ENCODE assay signal across 24 cellular contexts in genomic region chr9:7056237-7056636, GRCh38.
DNase-seq lines count a peak whose midpoint lies in the region; ATAC-seq, FAIRE-seq and TF ChIP-seq lines count a peak whose summit lies in the region.
"Had no signal": no experiment of that assay in that cellular context is flagged by ENCODE, and none has a peak within 500 bp of the region (broad histone marks: within the 10 kb centered on the region; RNA-seq: fewer than 3 reads in every experiment).

No MANE protein-coding gene starts in this region.

- no peaks in the 10 kb centered on the region for H3K9me1 ChIP-seq in K562 (ENCODE audit: control insufficient read depth, insufficient read depth, low read length)

- BruUV-seq in K562 (replicated peaks; lab: Mats Ljungman, UMichigan), result no TSS peak

- H3K4me3 ChIP-seq in cardiac muscle cell (no peak overlapping the region), heart right ventricle (no peak overlapping the region), K562 (no peak overlapping the region)
- H3K4me3 ChIP-seq: A549; BLaER1 treated with 17β-estradiol and CSF1 and Interleukin-3, amounts not matched to agents 10 nM and 100 nM; GM12878; GM23338 had no signal

- no peak for DNase-seq in cardiac muscle cell (ENCODE audit: low read depth in 1 of 2, low spot score in 1 of 2)
- DNase-seq in heart right ventricle, result no peak
- DNase-seq in K562 (ENCODE audit: extremely low read depth in 1 of 4, low spot score in 3 of 4), result no peak
- DNase-seq in left kidney (ENCODE audit: low read depth, low spot score), result peak; percentile 34
- no peak for DNase-seq in stimulated activated CD8-positive, alpha-beta memory T cell treated with anti-CD3 and anti-CD28 coated beads, Interleukin-4, amount 100 ng/mL, for 48 hours
- no peak for DNase-seq in middle frontal gyrus (ENCODE audit: extremely low spot score, low spot score)
- no peak for DNase-seq in NCI-H1436 (lab: John Stamatoyannopoulos, UW)
- DNase-seq: 8988T; ACHN; AML-193; BE2C; CD4-positive, alpha-beta T cell; CD8-positive, alpha-beta memory T cell; DMS 273 treated with DMSO at 0.1 percent for 48 hours; DMS79; EL; GDM1; H9 had no signal

- no peak for TF ChIP-seq POLR2A in K562 (conservative IDR thresholded peaks at IDR 0.05)

- H3K4me1 ChIP-seq in cardiac muscle cell (ENCODE audit: low read depth), result peaks cover 46% of the 10 kb centered on the region
- H3K4me1 ChIP-seq in heart right ventricle, result peaks cover 0 to 9% (median 0%) of the 10 kb centered on the region in 9 donors
- H3K4me1 ChIP-seq in K562 (replicated peaks in 1 of 2; ENCODE audit: control insufficient read depth in 2 of 2, insufficient read depth in 2 of 2, low read length in 2 of 2), result peaks cover 0 to 8% of the 10 kb centered on the region in 2 experiments; a peak in 3 of 5 replicates
- H3K4me1 ChIP-seq: A549; BLaER1 treated with 17β-estradiol and CSF1 and Interleukin-3, amounts not matched to agents 10 nM and 100 nM had no signal

- H2AFZ ChIP-seq in K562 (ENCODE audit: low read depth, low read length), result no peak overlapping the region
- H2AFZ ChIP-seq: GM23338 had no signal

- WGBS in heart right ventricle, 2 donors, result 70 to 84% methylated on average over 1 of the region's 1 CpG
- WGBS in K562 (ENCODE audit: insufficient coverage, low coverage, missing lambda C conversion rate), result 10% methylated on average over 1 of the region's 1 CpG

- H3K27ac ChIP-seq in cardiac muscle cell (peak overlapping the region; percentile 80), heart right ventricle (no peak overlapping the region), K562 (ENCODE audit: extremely low read depth, low read depth, low read length) (no peak overlapping the region)
- H3K27ac ChIP-seq: A549; BLaER1 treated with 17β-estradiol and CSF1 and Interleukin-3, amounts not matched to agents 10 nM and 100 nM had no signal

- TF ChIP-seq EP300 in K562 (IDR thresholded peaks at IDR 0.05; ENCODE audit: low read length), result no peak

- in situ Hi-C loops in K562 (cut with MboI), result no loop called here

- no peaks in the 10 kb centered on the region for H3K79me2 ChIP-seq in K562 (ENCODE audit: control insufficient read depth, insufficient read depth, low read length)

- POLR2A ChIA-PET in K562 (lab: Yijun Ruan, JAX), result interaction anchor here (0.6 kb wide), 1 partner anchor 1382 kb away, joined by 3 read pairs; no protein-coding TSS in a partner anchor

- CTCF ChIA-PET in K562 (lab: Yijun Ruan, JAX; ENCODE audit: low intra/inter-chr PET ratio), result no interaction called here

- no peak for FAIRE-seq in K562 (lab: Jason Lieb, UNC)
- FAIRE-seq: A549, D721Med, GM12878 had no signal

- no peaks in the 10 kb centered on the region for H4K20me1 ChIP-seq in K562 (replicated peaks; ENCODE audit: control insufficient read depth, insufficient read depth, low read length)

- H3K9ac ChIP-seq in K562 (ENCODE audit: insufficient read depth in 1 of 2, low read depth in 2 of 2, low read length in 2 of 2), result no peak overlapping the region
- H3K9ac ChIP-seq: BLaER1 treated with 17β-estradiol and CSF1 and Interleukin-3, amounts not matched to agents 10 nM and 100 nM had no signal

- TF ChIP-seq RAD21 in K562 (CRISPR knock-in tag; conservative IDR thresholded peaks at IDR 0.05 in 1 of 2, IDR thresholded peaks at IDR 0.05 in 1 of 2), result no peak

- H3K9me3 ChIP-seq in cardiac muscle cell (ENCODE audit: low read depth) (no peaks in the 10 kb centered on the region), heart right ventricle (no peaks in the 10 kb centered on the region), K562 (replicated peaks; ENCODE audit: control insufficient read depth, insufficient read depth, low read depth, low read length) (no peaks in the 10 kb centered on the region)
- H3K9me3 ChIP-seq: A549; BE2C; BLaER1 treated with 17β-estradiol and CSF1 and Interleukin-3, amounts not matched to agents 10 nM and 100 nM had no signal

- intact Hi-C loops in heart right ventricle (cut with DNase I), result loop anchor here in 3 of 10 donors (10.0 kb wide), 3 partner anchors 89 to 479 kb away; no protein-coding TSS in a partner anchor
- intact Hi-C loops in K562 (cut with micrococcal nuclease), result loop anchor here (10.0 kb wide), 1 partner anchor 231 kb away; no protein-coding TSS in a partner anchor

- no peaks in the 10 kb centered on the region for H3K27me3 ChIP-seq in cardiac muscle cell
- no peaks in the 10 kb centered on the region for H3K27me3 ChIP-seq in heart right ventricle
- H3K27me3 ChIP-seq in K562 (ENCODE audit: control insufficient read depth in 2 of 2, insufficient read depth in 2 of 2, low read length in 2 of 2), result no peaks in the 10 kb centered on the region
- H3K27me3 ChIP-seq: BE2C; BLaER1 treated with 17β-estradiol and CSF1 and Interleukin-3, amounts not matched to agents 10 nM and 100 nM had no signal

- no peak overlapping the region for H3K4me2 ChIP-seq in K562 (ENCODE audit: insufficient read depth, low read length)
- H3K4me2 ChIP-seq: A549; BLaER1 treated with 17β-estradiol and CSF1 and Interleukin-3, amounts not matched to agents 10 nM and 100 nM; GM23338 had no signal

- TF ChIP-seq CTCF in cardiac muscle cell (IDR thresholded peaks at IDR 0.05; ENCODE audit: low read depth, low read length) (no peak), heart right ventricle (IDR thresholded peaks at IDR 0.05) (no peak), K562 (IDR thresholded peaks at IDR 0.05 in 2 of 3, conservative IDR thresholded peaks at IDR 0.05 in 1 of 3; ENCODE audit: insufficient read depth in 2 of 3, low read depth in 1 of 3, low read length in 3 of 3) (no peak)

- no peaks in the 10 kb centered on the region for H3K36me3 ChIP-seq in cardiac muscle cell
- peaks cover 0 to 12% (median 0%) of the 10 kb centered on the region in 9 donors for H3K36me3 ChIP-seq in heart right ventricle
- no peaks in the 10 kb centered on the region; the same call in 1 of the 3 replicates for H3K36me3 ChIP-seq in K562 (ENCODE audit: control insufficient read depth, insufficient read depth, low read length)
- H3K36me3 ChIP-seq: BE2C had no signal

- no peak for ATAC-seq in heart right ventricle
- ATAC-seq in K562, result no peak
- ATAC-seq: A549, GM23338, HCT116 had no signal

TF ChIP-seq in K562, 482 proteins besides CTCF, POLR2A, EP300 and RAD21:
- peak; percentile 28 for TF ChIP-seq MEIS2 (IDR thresholded peaks at IDR 0.05; ENCODE audit: partially characterized antibody)
- no peak for TF ChIP-seq ZBTB7A (IDR thresholded peaks at IDR 0.05; ENCODE audit: borderline replicate concordance, control insufficient read depth, low read depth, low read length)
